9 cellular contexts compared by ENCODE assay signal in the genomic region with DNA sequence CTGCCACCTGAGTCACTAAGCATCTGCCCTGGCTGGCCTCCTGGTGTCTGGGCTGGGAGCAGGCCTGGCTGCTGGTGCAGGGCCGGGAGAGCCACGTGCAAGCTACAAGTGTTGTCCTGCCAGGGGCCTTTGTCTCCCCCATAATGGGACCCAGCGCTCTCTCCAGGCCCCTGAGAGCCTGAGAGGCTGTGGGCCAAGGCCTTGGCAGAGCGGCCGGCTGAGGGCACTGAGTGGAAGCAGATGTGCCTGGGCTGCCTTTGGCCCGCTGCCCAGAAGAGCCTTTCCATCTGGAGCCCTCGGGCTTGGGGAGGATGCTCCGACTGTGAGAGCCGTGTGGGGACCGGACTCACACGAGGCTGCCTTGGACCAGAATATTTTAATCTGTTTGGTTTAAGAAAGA.
DNase-seq lines count a peak whose midpoint lies in the region; ATAC-seq, FAIRE-seq and TF ChIP-seq lines count a peak whose summit lies in the region.
"Had no signal": no experiment of that assay in that cellular context is flagged by ENCODE, and none has a peak within 500 bp of the region (broad histone marks: within the 10 kb centered on the region; RNA-seq: fewer than 3 reads in every experiment).

No MANE protein-coding gene starts in this region.

- FAIRE-seq in H54 (lab: Jason Lieb, UNC), result no peak

- peak; percentile 37 for DNase-seq in natural killer cell treated with Interleukin-12 subunit alpha and Interleukin-12 subunit beta and Interleukin-15 and Interleukin-18, amount 100 ng/mL, for 72 hours (ENCODE audit: low spot score)
- DNase-seq in natural killer cell, result no peak
- peak; percentile 35 for DNase-seq in cerebellum (ENCODE audit: low spot score)
- DNase-seq in lower lobe of right lung, result peak; percentile 48
- DNase-seq in activated naive CD4-positive, alpha-beta T cell treated with anti-CD3 and anti-CD28 coated beads, Interleukin-2, amount 50 U/mL, for 16 hours, result no peak
- no peak for DNase-seq in kidney glomerular epithelial cell (lab: John Stamatoyannopoulos, UW)
- no peak for DNase-seq in activated naive CD4-positive, alpha-beta T cell treated with anti-CD3 and anti-CD28 coated beads, Interleukin-2, amount 50 U/mL, for 72 hours (ENCODE audit: low spot score in 2 of 2)
- no peak for DNase-seq in H54 (ENCODE audit: insufficient read length, low spot score)
- DNase-seq: uterus had no signal

- H3K27ac Mint-ChIP-seq in natural killer cell treated with Interleukin-12 subunit alpha and Interleukin-12 subunit beta and Interleukin-15 and Interleukin-18, amount 100 ng/mL, for 72 hours, result no peak overlapping the region
- no peak overlapping the region for H3K27ac Mint-ChIP-seq in natural killer cell
- H3K27ac Mint-ChIP-seq in activated naive CD4-positive, alpha-beta T cell treated with anti-CD3 and anti-CD28 coated beads, Interleukin-2, amount 50 U/mL, for 72 hours, result no peak overlapping the region

- H3K9me3 ChIP-seq in lower lobe of right lung, result no peaks in the 10 kb centered on the region
- H3K9me3 ChIP-seq: uterus had no signal

- no peaks in the 10 kb centered on the region for H3K36me3 ChIP-seq in lower lobe of right lung
- H3K36me3 ChIP-seq: uterus had no signal

- no peaks in the 10 kb centered on the region for H3K36me3 Mint-ChIP-seq in natural killer cell treated with Interleukin-12 subunit alpha and Interleukin-12 subunit beta and Interleukin-15 and Interleukin-18, amount 100 ng/mL, for 72 hours
- H3K36me3 Mint-ChIP-seq in natural killer cell, result no peaks in the 10 kb centered on the region
- no peaks in the 10 kb centered on the region for H3K36me3 Mint-ChIP-seq in activated naive CD4-positive, alpha-beta T cell treated with anti-CD3 and anti-CD28 coated beads, Interleukin-2, amount 50 U/mL, for 72 hours

- peaks cover 7% of the 10 kb centered on the region in 2 donors for H3K27me3 Mint-ChIP-seq in natural killer cell treated with Interleukin-12 subunit alpha and Interleukin-12 subunit beta and Interleukin-15 and Interleukin-18, amount 100 ng/mL, for 72 hours
- peaks cover 8 to 21% of the 10 kb centered on the region in 2 donors for H3K27me3 Mint-ChIP-seq in natural killer cell (ENCODE audit: low read depth in 2 of 2)

- intact Hi-C loops in natural killer cell (cut with micrococcal nuclease), result no loop called here
- intact Hi-C loops in lower lobe of right lung (cut with DNase I), result no loop called here

- H3K4me3 Mint-ChIP-seq in natural killer cell treated with Interleukin-12 subunit alpha and Interleukin-12 subunit beta and Interleukin-15 and Interleukin-18, amount 100 ng/mL, for 72 hours, result no peak overlapping the region
- no peak overlapping the region for H3K4me3 Mint-ChIP-seq in natural killer cell

- TF ChIP-seq CTCF in natural killer cell (IDR thresholded peaks at IDR 0.05) (no peak), lower lobe of right lung (IDR thresholded peaks at IDR 0.05) (no peak)

- H3K9me3 Mint-ChIP-seq in natural killer cell treated with Interleukin-12 subunit alpha and Interleukin-12 subunit beta and Interleukin-15 and Interleukin-18, amount 100 ng/mL, for 72 hours, result no peaks in the 10 kb centered on the region
- H3K9me3 Mint-ChIP-seq in natural killer cell, result no peaks in the 10 kb centered on the region
- H3K9me3 Mint-ChIP-seq in activated naive CD4-positive, alpha-beta T cell treated with anti-CD3 and anti-CD28 coated beads, Interleukin-2, amount 50 U/mL, for 72 hours, result no peaks in the 10 kb centered on the region

- no peaks in the 10 kb centered on the region for H3K27me3 ChIP-seq in lower lobe of right lung (ENCODE audit: low read depth)
- H3K27me3 ChIP-seq: uterus had no signal

- no peak overlapping the region for H3K4me3 ChIP-seq in lower lobe of right lung
- H3K4me3 ChIP-seq: uterus had no signal

- no peak for TF ChIP-seq POLR2A in H54 (IDR thresholded peaks at IDR 0.05; ENCODE audit: low read depth, low read length)

- peaks cover under 1% of the 10 kb centered on the region for H3K4me1 ChIP-seq in lower lobe of right lung
- H3K4me1 ChIP-seq: uterus had no signal

- no peak for ATAC-seq in natural killer cell treated with Interleukin-12 subunit alpha and Interleukin-12 subunit beta and Interleukin-15 and Interleukin-18, amount 100 ng/mL, for 72 hours
- ATAC-seq in natural killer cell (no peak), lower lobe of right lung (peak; percentile 8 to 16)
- no peak for ATAC-seq in activated naive CD4-positive, alpha-beta T cell treated with anti-CD3 and anti-CD28 coated beads, Interleukin-2, amount 50 U/mL, for 72 hours

- no peak overlapping the region for H3K27ac ChIP-seq in lower lobe of right lung
- H3K27ac ChIP-seq: uterus had no signal

- no peaks in the 10 kb centered on the region for H3K4me1 Mint-ChIP-seq in natural killer cell treated with Interleukin-12 subunit alpha and Interleukin-12 subunit beta and Interleukin-15 and Interleukin-18, amount 100 ng/mL, for 72 hours (ENCODE audit: low read depth in 2 of 2)
- H3K4me1 Mint-ChIP-seq in natural killer cell, result no peaks in the 10 kb centered on the region

Comparison
In these comparisons a context has a peak if more than half of its experiments do, and no peak if none do; other contexts are left out.
1. DNase-seq: peak in natural killer cell treated with Interleukin-12 subunit alpha and Interleukin-12 subunit beta and Interleukin-15 and Interleukin-18, amount 100 ng/mL, for 72 hours (single experiment), cerebellum (single experiment) and lower lobe of right lung (single experiment); none in natural killer cell (single experiment), activated naive CD4-positive, alpha-beta T cell treated with anti-CD3 and anti-CD28 coated beads, Interleukin-2, amount 50 U/mL, for 16 hours (single experiment), kidney glomerular epithelial cell (single experiment), activated naive CD4-positive, alpha-beta T cell treated with anti-CD3 and anti-CD28 coated beads, Interleukin-2, amount 50 U/mL, for 72 hours (0 of 2) and H54 (single experiment).
2. ATAC-seq: peak in lower lobe of right lung (2 of 2); none in natural killer cell treated with Interleukin-12 subunit alpha and Interleukin-12 subunit beta and Interleukin-15 and Interleukin-18, amount 100 ng/mL, for 72 hours (0 of 2), natural killer cell (0 of 3) and activated naive CD4-positive, alpha-beta T cell treated with anti-CD3 and anti-CD28 coated beads, Interleukin-2, amount 50 U/mL, for 72 hours (0 of 2).